Comparison of ENCODE assay signal across 1 cellular context in the genomic region with DNA sequence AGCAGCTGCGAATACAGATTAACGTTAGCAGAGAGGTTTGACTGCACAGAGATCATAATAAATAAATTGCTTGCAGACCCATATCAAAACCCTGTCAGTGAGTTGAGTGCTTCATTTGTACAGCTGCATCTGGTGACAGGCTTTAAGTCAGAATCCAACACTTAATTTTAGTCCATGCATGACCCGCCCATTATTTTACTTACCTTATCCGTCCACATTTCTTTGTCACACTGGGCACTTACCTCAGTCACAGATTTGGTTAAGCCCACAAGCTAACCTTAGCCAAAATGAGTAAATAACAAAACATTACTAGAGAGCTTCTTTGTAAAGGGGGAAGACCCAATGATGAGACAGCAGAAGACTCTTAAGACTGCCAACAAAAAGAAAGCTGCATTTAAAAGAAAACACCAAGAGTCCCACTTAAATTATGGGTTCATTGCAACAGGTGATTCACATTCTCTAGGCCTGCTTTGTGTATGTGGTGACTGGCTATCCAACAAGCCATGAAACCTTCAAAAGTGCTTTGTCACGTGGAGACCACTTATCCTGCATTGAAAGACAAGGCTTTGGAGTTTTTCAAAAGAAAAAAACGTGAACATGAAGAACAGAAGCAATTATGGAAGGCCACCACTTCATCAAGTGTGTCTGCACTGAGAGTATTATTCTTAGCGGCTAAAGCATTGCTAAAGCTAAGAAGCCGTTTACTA.
TF ChIP-seq lines count a peak whose summit lies in the region.

No MANE protein-coding gene starts in this region.

TF ChIP-seq in IMR-90, 13 proteins besides CTCF, POLR2A, EP300 and RAD21:
- TF ChIP-seq MXI1 (IDR thresholded peaks at IDR 0.05; ENCODE audit: borderline replicate concordance, low read depth, low read length) (no peak), CHD1 (IDR thresholded peaks at IDR 0.05; ENCODE audit: low read depth, low read length) (no peak), BHLHE40 (IDR thresholded peaks at IDR 0.05; ENCODE audit: low read depth, low read length) (no peak), FOS (IDR thresholded peaks at IDR 0.05; ENCODE audit: low read depth, low read length) (no peak), MAFK (IDR thresholded peaks at IDR 0.05; ENCODE audit: low read depth, low read length) (no peak), CEBPB (IDR thresholded peaks at IDR 0.05; ENCODE audit: low read depth, low read length) (no peak), SMC3 (IDR thresholded peaks at IDR 0.05; ENCODE audit: low read depth, low read length) (no peak), NFE2L2 (IDR thresholded peaks at IDR 0.05; ENCODE audit: low read depth, low read length) (no peak), RFX5 (IDR thresholded peaks at IDR 0.05; ENCODE audit: low read depth, low read length) (no peak), MAZ (IDR thresholded peaks at IDR 0.05; ENCODE audit: borderline replicate concordance, low read depth, low read length) (no peak), RCOR1 (IDR thresholded peaks at IDR 0.05; ENCODE audit: insufficient replicate concordance, low read length) (no peak)
- TF ChIP-seq, protein P1, sequence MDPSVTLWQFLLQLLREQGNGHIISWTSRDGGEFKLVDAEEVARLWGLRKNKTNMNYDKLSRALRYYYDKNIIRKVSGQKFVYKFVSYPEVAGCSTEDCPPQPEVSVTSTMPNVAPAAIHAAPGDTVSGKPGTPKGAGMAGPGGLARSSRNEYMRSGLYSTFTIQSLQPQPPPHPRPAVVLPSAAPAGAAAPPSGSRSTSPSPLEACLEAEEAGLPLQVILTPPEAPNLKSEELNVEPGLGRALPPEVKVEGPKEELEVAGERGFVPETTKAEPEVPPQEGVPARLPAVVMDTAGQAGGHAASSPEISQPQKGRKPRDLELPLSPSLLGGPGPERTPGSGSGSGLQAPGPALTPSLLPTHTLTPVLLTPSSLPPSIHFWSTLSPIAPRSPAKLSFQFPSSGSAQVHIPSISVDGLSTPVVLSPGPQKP (IDR thresholded peaks at IDR 0.05; ENCODE audit: borderline replicate concordance, low read depth, low read length), result no peak
